ENCODE assay signal across 27 cellular contexts in the genomic region with DNA sequence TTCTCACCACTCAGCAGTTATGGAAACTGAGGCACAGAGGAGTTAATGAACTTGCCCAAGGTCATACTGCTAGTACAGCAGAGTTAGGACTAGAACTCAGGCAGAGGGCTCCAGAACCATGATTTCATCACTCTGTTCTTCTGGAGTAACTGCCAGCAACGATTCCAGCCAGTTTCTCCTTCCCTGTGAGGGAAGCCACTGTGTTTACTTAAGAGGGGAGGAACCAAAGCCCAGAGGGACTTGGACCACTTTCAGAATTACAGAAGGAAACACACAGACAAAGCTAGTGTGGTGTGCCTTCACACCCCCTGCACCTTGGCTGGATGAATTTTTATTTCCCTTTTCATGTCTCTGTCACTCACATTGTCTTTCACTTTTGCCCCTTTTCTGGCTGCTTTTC.
A peak's percentile ranks its signal among the peaks of the same experiment; 100 is the strongest.
DNase-seq lines count a peak whose midpoint lies in the region; ATAC-seq, FAIRE-seq and TF ChIP-seq lines count a peak whose summit lies in the region.
"Had no signal": no experiment of that assay in that cellular context is flagged by ENCODE, and none has a peak within 500 bp of the region (broad histone marks: within the 10 kb centered on the region; RNA-seq: fewer than 3 reads in every experiment).

No MANE protein-coding gene starts in this region.

- no peak overlapping the region for H3K4me3 Mint-ChIP-seq in nephron progenitor cell
- H3K4me3 Mint-ChIP-seq: activated CD4-positive, alpha-beta T cell treated with anti-CD3 and anti-CD28 coated beads, Interleukin-2, amount 10 ng/mL, durations not matched to agents 7 days and 5 days; B cell; effector memory CD8-positive, alpha-beta T cell; immature natural killer cell; stimulated activated naive CD8-positive, alpha-beta T cell treated with anti-CD3 and anti-CD28 coated beads, Interleukin-15, amount 100 ng/mL, for 72 hours had no signal

- peaks cover 8% of the 10 kb centered on the region for H3K36me3 Mint-ChIP-seq in nephron progenitor cell (ENCODE audit: low read depth)
- H3K36me3 Mint-ChIP-seq: immature natural killer cell had no signal

- no TSS peak for BruUV-seq in mammary epithelial cell (replicated peaks; lab: Mats Ljungman, UMichigan)

- in situ Hi-C loops in mammary epithelial cell (cut with MboI; ENCODE audit: low sequenced_read_pairs in 2 of 2) = no loop called here

- H3K4me1 ChIP-seq in breast epithelium (no peaks in the 10 kb centered on the region), mammary epithelial cell (ENCODE audit: insufficient read depth, low read length) (peaks cover 3% of the 10 kb centered on the region), right cardiac atrium (ENCODE audit: control insufficient read depth, insufficient read depth, low read length) (peaks cover 3% of the 10 kb centered on the region)
- H3K4me1 ChIP-seq: lower lobe of right lung, transverse colon had no signal

- H3K9me3 ChIP-seq in breast epithelium (no peaks in the 10 kb centered on the region), mammary epithelial cell (replicated peaks; ENCODE audit: insufficient read depth, low read length) (no peaks in the 10 kb centered on the region), right cardiac atrium (ENCODE audit: control insufficient read depth, low read length) (no peaks in the 10 kb centered on the region)
- H3K9me3 ChIP-seq: esophagus squamous epithelium, lower lobe of right lung, transverse colon had no signal

- DNase-seq in breast epithelium (ENCODE audit: low spot score in 2 of 2) (peak; percentile 55 to 61), mammary epithelial cell (no peak), choroid plexus epithelial cell (ENCODE audit: low read depth) (peak; percentile 23), right cardiac atrium (peak in 1 of 3 donors; percentile 57), urothelium cell line (ENCODE audit: low spot score) (no peak), nephron progenitor cell (no peak), iPS-NIHi7 (ENCODE audit: extremely low spot score) (no peak)
- no peak for DNase-seq in stimulated activated naive CD4-positive, alpha-beta T cell treated with Interleukin-2 at 50 U/mL for 16 hours (lab: John Stamatoyannopoulos, UW)
- DNase-seq: 8988T; activated CD4-positive, alpha-beta T cell treated with anti-CD3 and anti-CD28 coated beads, Interleukin-2, amount 10 ng/mL, durations not matched to agents 7 days and 5 days; effector memory CD8-positive, alpha-beta T cell; esophagus squamous epithelium; immature natural killer cell; lower lobe of right lung; NCI-H1417; NCI-H2081 treated with DMSO at 0.1 percent for 48 hours; NCI-H446 treated with DMSO at 0.1 percent for 48 hours; occipital lobe; stimulated activated naive CD8-positive, alpha-beta T cell treated with anti-CD3 and anti-CD28 coated beads, Interleukin-15, amount 100 ng/mL, for 72 hours; transverse colon; WERI-Rb-1 had no signal

- no peaks in the 10 kb centered on the region for H3K4me1 Mint-ChIP-seq in nephron progenitor cell
- H3K4me1 Mint-ChIP-seq: activated CD4-positive, alpha-beta T cell treated with anti-CD3 and anti-CD28 coated beads, Interleukin-2, amount 10 ng/mL, durations not matched to agents 7 days and 5 days; B cell; immature natural killer cell had no signal

- H3K27me3 ChIP-seq in breast epithelium (no peaks in the 10 kb centered on the region), mammary epithelial cell (ENCODE audit: insufficient read depth, low read length) (peaks cover 2% of the 10 kb centered on the region), right cardiac atrium (ENCODE audit: control insufficient read depth, insufficient read depth) (no peaks in the 10 kb centered on the region)
- H3K27me3 ChIP-seq: esophagus squamous epithelium, transverse colon had no signal

- H3K4me2 ChIP-seq in mammary epithelial cell (ENCODE audit: insufficient read depth, low read depth, low read length) = no peak overlapping the region

- no peak overlapping the region for H3K9ac ChIP-seq in mammary epithelial cell (ENCODE audit: insufficient read depth, low read length)

- H3K4me3 ChIP-seq in breast epithelium (no peak overlapping the region), mammary epithelial cell (replicated peaks in 1 of 3; ENCODE audit: insufficient read depth in 1 of 3, low read depth in 2 of 3, low read length in 3 of 3) (no peak overlapping the region), choroid plexus epithelial cell (ENCODE audit: low read depth, low read length) (no peak overlapping the region), right cardiac atrium (ENCODE audit: low read length) (no peak overlapping the region)
- H3K4me3 ChIP-seq: esophagus squamous epithelium, GM12878, lower lobe of right lung, SK-N-MC, transverse colon had no signal

- H3K36me3 ChIP-seq in breast epithelium = no peaks in the 10 kb centered on the region
- no peaks in the 10 kb centered on the region for H3K36me3 ChIP-seq in mammary epithelial cell (ENCODE audit: insufficient read depth, low read length)
- H3K36me3 ChIP-seq: esophagus squamous epithelium, lower lobe of right lung, transverse colon, WERI-Rb-1 had no signal

- H3K27ac ChIP-seq in breast epithelium (peak overlapping the region; percentile 5 to 37), mammary epithelial cell (ENCODE audit: insufficient read depth, low read depth, low read length) (no peak overlapping the region), right cardiac atrium (ENCODE audit: low read length) (no peak overlapping the region)
- H3K27ac ChIP-seq: esophagus squamous epithelium, lower lobe of right lung, SK-N-MC, transverse colon, WERI-Rb-1 had no signal

- FAIRE-seq in urothelium cell line (lab: Jason Lieb, UNC) = peak; percentile 97
- FAIRE-seq: astrocyte, GM12878, RCC 7860 had no signal

- ATAC-seq in right cardiac atrium = peak; percentile 67 to 70
- ATAC-seq: activated naive CD4-positive, alpha-beta T cell treated with anti-CD3 and anti-CD28 coated beads, Interleukin-2, amount 50 U/mL, for 72 hours; effector memory CD8-positive, alpha-beta T cell; GM12878; lower lobe of right lung; stimulated activated naive CD8-positive, alpha-beta T cell treated with anti-CD3 and anti-CD28 coated beads, Interleukin-15, amount 100 ng/mL, for 72 hours had no signal

- H3K79me2 ChIP-seq in mammary epithelial cell (ENCODE audit: insufficient read depth, low read length) = no peaks in the 10 kb centered on the region

- no peak for TF ChIP-seq CTCF in breast epithelium (IDR thresholded peaks at IDR 0.05)
- no peak for TF ChIP-seq CTCF in mammary epithelial cell (conservative IDR thresholded peaks at IDR 0.05 in 1 of 2, IDR thresholded peaks at IDR 0.05 in 1 of 2; ENCODE audit: extremely low read depth in 1 of 2, insufficient read depth in 1 of 2, low read depth in 1 of 2, low read length in 2 of 2)
- TF ChIP-seq CTCF in choroid plexus epithelial cell (conservative IDR thresholded peaks at IDR 0.05; ENCODE audit: low read depth, low read length) = no peak
- TF ChIP-seq CTCF in nephron progenitor cell (IDR thresholded peaks at IDR 0.05) = no peak

- H3K27me3 Mint-ChIP-seq in nephron progenitor cell (ENCODE audit: low read depth, poor library complexity) = peaks cover 16% of the 10 kb centered on the region

- H2AFZ ChIP-seq in mammary epithelial cell (ENCODE audit: low read depth, low read length) = no peak overlapping the region

- no peak overlapping the region for H3K27ac Mint-ChIP-seq in nephron progenitor cell
- H3K27ac Mint-ChIP-seq: activated CD4-positive, alpha-beta T cell treated with anti-CD3 and anti-CD28 coated beads, Interleukin-2, amount 10 ng/mL, durations not matched to agents 7 days and 5 days; activated naive CD4-positive, alpha-beta T cell treated with anti-CD3 and anti-CD28 coated beads, Interleukin-2, amount 50 U/mL, for 72 hours; B cell; effector memory CD8-positive, alpha-beta T cell; immature natural killer cell; stimulated activated naive CD8-positive, alpha-beta T cell treated with anti-CD3 and anti-CD28 coated beads, Interleukin-15, amount 100 ng/mL, for 72 hours had no signal

- H3K9me3 Mint-ChIP-seq in nephron progenitor cell = peaks cover 49% of the 10 kb centered on the region
- H3K9me3 Mint-ChIP-seq: effector memory CD8-positive, alpha-beta T cell had no signal

- WGBS in mammary epithelial cell (ENCODE audit: low coverage, missing lambda C conversion rate) = 0% methylated on average over 1 of the region's 1 CpG
- 30% methylated on average over 1 of the region's 1 CpG for WGBS in right cardiac atrium

- intact Hi-C loops in breast epithelium (cut with DNase I; ENCODE audit: low total_unique reads) (no loop called here), mammary epithelial cell (cut with micrococcal nuclease) (no loop called here), right cardiac atrium (cut with DNase I) (no loop called here)

- CTCF ChIA-PET in mammary epithelial cell (lab: Charles Lee; ENCODE audit: low non-redundant PET) = no interaction called here

- dilution Hi-C loops in mammary epithelial cell (cut with HindIII; ENCODE audit: low sequenced_read_pairs) = no loop called here

- no peak for TF ChIP-seq POLR2A in breast epithelium (IDR thresholded peaks at IDR 0.05)

- H4K20me1 ChIP-seq in mammary epithelial cell (ENCODE audit: insufficient read depth, low read length) = no peaks in the 10 kb centered on the region

Comparison
In these comparisons a context has a peak if more than half of its experiments do, and no peak if none do; other contexts are left out.
1. DNase-seq: peak in breast epithelium (2 of 2) and choroid plexus epithelial cell (single experiment); none in mammary epithelial cell (single experiment), urothelium cell line (single experiment), nephron progenitor cell (single experiment), iPS-NIHi7 (single experiment) and stimulated activated naive CD4-positive, alpha-beta T cell treated with Interleukin-2 at 50 U/mL for 16 hours (single experiment).
2. H3K27ac ChIP-seq: peak in breast epithelium (2 of 2); none in mammary epithelial cell (single experiment) and right cardiac atrium (single experiment).